In genomic region chr16:70715113-70715711, GRCh38 we compare ENCODE assay signal across 8 cellular contexts. TPM values are rescaled to one million over a fixed set of nuclear protein-coding genes. Genes with fewer than 3 reads are reported as not detected.
DNase-seq lines count a peak whose midpoint lies in the region; ATAC-seq and TF ChIP-seq lines count a peak whose summit lies in the region.

No MANE protein-coding gene starts in this region.

- no peaks in the 10 kb centered on the region for H3K27me3 Mint-ChIP-seq in activated T-cell treated with anti-CD3 and anti-CD28 coated beads, Interleukin-2, amount 50 U/mL, for 4 hours (ENCODE audit: low read depth)

- CTCF ChIA-PET in RWPE1 (lab: Yijun Ruan, JAX) = interaction anchor here (0.6 to 1.9 kb wide), 8 partner anchors 20 to 64 kb away, joined by 3 to 11 read pairs (median 4); partner anchors contain the start of gene MTSS2

- no peak overlapping the region for H3K4me3 ChIP-seq in fibroblast of pulmonary artery (replicated peaks; ENCODE audit: low read depth, low read length)
- no peak overlapping the region for H3K4me3 ChIP-seq in parathyroid adenoma (ENCODE audit: low read depth, low read length)

- H3K27me3 ChIP-seq in parathyroid adenoma (ENCODE audit: control insufficient read depth, insufficient read depth, low read length) = no peaks in the 10 kb centered on the region

- H3K9me3 Mint-ChIP-seq in activated T-cell treated with anti-CD3 and anti-CD28 coated beads, Interleukin-2, amount 50 U/mL, for 4 hours = no peaks in the 10 kb centered on the region

- H2AFZ ChIP-seq in parathyroid adenoma = peak overlapping the region; percentile 80

- H3K9me3 ChIP-seq in parathyroid adenoma (ENCODE audit: control insufficient read depth, low read length) = no peaks in the 10 kb centered on the region

- H3K36me3 ChIP-seq in parathyroid adenoma (ENCODE audit: control insufficient read depth, insufficient read depth, low read length) = no peaks in the 10 kb centered on the region

- H3K4me2 ChIP-seq in parathyroid adenoma (ENCODE audit: low read length) = peak overlapping the region; percentile 48

- no peak overlapping the region for H3K4me3 Mint-ChIP-seq in activated T-cell treated with anti-CD3 and anti-CD28 coated beads, Interleukin-2, amount 50 U/mL, for 4 hours

- POLR2A ChIA-PET in RWPE1 (lab: Yijun Ruan, JAX; ENCODE audit: low non-redundant PET) = interaction anchor here (1.2 kb wide), 1 partner anchor 28 kb away, joined by 3 read pairs; no protein-coding TSS in a partner anchor

- no peaks in the 10 kb centered on the region for H3K4me1 Mint-ChIP-seq in activated T-cell treated with anti-CD3 and anti-CD28 coated beads, Interleukin-2, amount 50 U/mL, for 4 hours (ENCODE audit: low read depth)

- H3K79me2 ChIP-seq in parathyroid adenoma = peaks cover 3% of the 10 kb centered on the region

- peaks cover 35% of the 10 kb centered on the region for H3K4me1 ChIP-seq in parathyroid adenoma

- ATAC-seq in HG03025 (IDR thresholded peaks at IDR 0.05; ENCODE audit: low FRiP score, unreplicated experiment) = no peak
- ATAC-seq in activated T-cell treated with anti-CD3 and anti-CD28 coated beads, Interleukin-2, amount 50 U/mL, for 4 hours = no peak
- no peak for ATAC-seq in HG02884 (IDR thresholded peaks at IDR 0.05; ENCODE audit: unreplicated experiment)

- TF ChIP-seq CTCF in RWPE1 (conservative IDR thresholded peaks at IDR 0.05; ENCODE audit: low read depth) (no peak; the same call in 1 of the 2 replicates), fibroblast of pulmonary artery (IDR thresholded peaks at IDR 0.05; ENCODE audit: low read length, missing control alignments) (peak; percentile 7), parathyroid adenoma (IDR thresholded peaks at IDR 0.05) (peak; percentile 36)

- H3K27ac ChIP-seq in RWPE1 (peak overlapping the region; percentile 100), parathyroid adenoma (peak overlapping the region; percentile 94)

- DNase-seq in ELF-1 (ENCODE audit: low read depth, low spot score) = peak; percentile 79
- DNase-seq in RWPE1 (ENCODE audit: low spot score) = peak; percentile 98
- peak; percentile 95 for DNase-seq in fibroblast of pulmonary artery (ENCODE audit: low read depth)
- no peak for DNase-seq in D341Med (ENCODE audit: low spot score)
- DNase-seq in activated T-cell treated with anti-CD3 and anti-CD28 coated beads, Interleukin-2, amount 50 U/mL, for 4 hours = no peak

- no peak overlapping the region for H3K9ac ChIP-seq in parathyroid adenoma

- peaks cover 14% of the 10 kb centered on the region for H3K36me3 Mint-ChIP-seq in activated T-cell treated with anti-CD3 and anti-CD28 coated beads, Interleukin-2, amount 50 U/mL, for 4 hours (ENCODE audit: insufficient read depth)

RNA-seq across cellular contexts. Expression of gene MTSS2, which starts 29.4 kb away (rescaled TPM):
- total RNA-seq in activated T-cell treated with anti-CD3 and anti-CD28 coated beads, Interleukin-2, amount 50 U/mL, for 4 hours = 1 to 10 TPM; 1.9 to 7.3 (median 4.3) TPM

Comparison
In these comparisons a context has a peak if more than half of its experiments do, and no peak if none do; other contexts are left out.
1. DNase-seq: peak in ELF-1 (single experiment), RWPE1 (single experiment) and fibroblast of pulmonary artery (single experiment); none in D341Med (single experiment) and activated T-cell treated with anti-CD3 and anti-CD28 coated beads, Interleukin-2, amount 50 U/mL, for 4 hours (single experiment).